22 cellular contexts compared by ENCODE assay signal in genomic region chr16:84105286-84105815, GRCh38. TPM values are rescaled to one million over a fixed set of nuclear protein-coding genes. Genes with fewer than 3 reads are reported as not detected.
A peak's percentile ranks its signal among the peaks of the same experiment; 100 is the strongest.
DNase-seq lines count a peak whose midpoint lies in the region; ATAC-seq and TF ChIP-seq lines count a peak whose summit lies in the region.
"Had no signal": no experiment of that assay in that cellular context is flagged by ENCODE, and none has a peak within 500 bp of the region (broad histone marks: within the 10 kb centered on the region; RNA-seq: fewer than 3 reads in every experiment).

No MANE protein-coding gene starts in this region.

- H3K36me3 Mint-ChIP-seq in activated CD4-positive, alpha-beta T cell treated with anti-CD3 and anti-CD28 coated beads for 36 hours (ENCODE audit: low read depth): peaks cover 28% of the 10 kb centered on the region
- H3K36me3 Mint-ChIP-seq in CD8-positive, alpha-beta memory T cell: peaks cover 0 to 60% (median 15%) of the 10 kb centered on the region in 3 donors
- H3K36me3 Mint-ChIP-seq in activated T-helper 1 cell treated with anti-CD3 and anti-CD28 coated beads, Interleukin-12 subunit alpha, Interleukin-12 subunit beta, Interleukin-2, Interleukin-4 antibody, amounts not matched to agents 30 ng/mL and 10 ng/mL and 1 ng/mL, durations not matched to agents 14 hours and 24 hours and 36 hours (ENCODE audit: low read depth): peaks cover 18% of the 10 kb centered on the region
- H3K36me3 Mint-ChIP-seq in nephron progenitor cell (ENCODE audit: low read depth): peaks cover 5% of the 10 kb centered on the region

- H3K27ac Mint-ChIP-seq in activated CD4-positive, alpha-beta T cell treated with anti-CD3 and anti-CD28 coated beads for 36 hours: peak overlapping the region; percentile 38
- peak overlapping the region in 7 of 8 donors; percentile 3 to 52 (median 38) for H3K27ac Mint-ChIP-seq in CD8-positive, alpha-beta memory T cell
- H3K27ac Mint-ChIP-seq in activated T-helper 1 cell treated with anti-CD3 and anti-CD28 coated beads, Interleukin-12 subunit alpha, Interleukin-12 subunit beta, Interleukin-2, Interleukin-4 antibody, amounts not matched to agents 30 ng/mL and 10 ng/mL and 1 ng/mL, durations not matched to agents 14 hours and 24 hours and 36 hours: peak overlapping the region; percentile 19
- peak overlapping the region; percentile 66 for H3K27ac Mint-ChIP-seq in nephron progenitor cell
- H3K27ac Mint-ChIP-seq: endodermal cell had no signal

- CTCF ChIA-PET in activated CD4-positive, alpha-beta T cell treated with anti-CD3 and anti-CD28 coated beads for 36 hours (lab: Charles Lee): interaction anchor here (0.5 to 2.2 kb wide), 6 partner anchors 10 to 70 kb away, joined by 3 to 8 read pairs (median 3); partner anchors contain the start of gene MBTPS1
- CTCF ChIA-PET in CD8-positive, alpha-beta memory T cell (lab: Charles Lee): interaction anchor here (3.4 kb wide), 1 partner anchor 11 kb away, joined by 11 read pairs; the partner anchor contains the start of gene MBTPS1

- no peak overlapping the region for H3K4me3 Mint-ChIP-seq in activated CD4-positive, alpha-beta T cell treated with anti-CD3 and anti-CD28 coated beads for 36 hours
- no peak overlapping the region for H3K4me3 Mint-ChIP-seq in CD8-positive, alpha-beta memory T cell
- H3K4me3 Mint-ChIP-seq in activated T-helper 1 cell treated with anti-CD3 and anti-CD28 coated beads, Interleukin-12 subunit alpha, Interleukin-12 subunit beta, Interleukin-2, Interleukin-4 antibody, amounts not matched to agents 30 ng/mL and 10 ng/mL and 1 ng/mL, durations not matched to agents 14 hours and 24 hours and 36 hours: no peak overlapping the region
- H3K4me3 Mint-ChIP-seq in nephron progenitor cell: no peak overlapping the region
- H3K4me3 Mint-ChIP-seq: endodermal cell had no signal

- no peak overlapping the region for H3K4me3 ChIP-seq in CD8-positive, alpha-beta memory T cell (ENCODE audit: low read length)
- H3K4me3 ChIP-seq: left lung, MG63, uterus had no signal

- H3K4me1 Mint-ChIP-seq in activated CD4-positive, alpha-beta T cell treated with anti-CD3 and anti-CD28 coated beads for 36 hours: peaks cover 51% of the 10 kb centered on the region
- peaks cover 53 to 81% (median 74%) of the 10 kb centered on the region in 3 donors for H3K4me1 Mint-ChIP-seq in CD8-positive, alpha-beta memory T cell
- H3K4me1 Mint-ChIP-seq in activated T-helper 1 cell treated with anti-CD3 and anti-CD28 coated beads, Interleukin-12 subunit alpha, Interleukin-12 subunit beta, Interleukin-2, Interleukin-4 antibody, amounts not matched to agents 30 ng/mL and 10 ng/mL and 1 ng/mL, durations not matched to agents 14 hours and 24 hours and 36 hours (ENCODE audit: low read depth): peaks cover 11% of the 10 kb centered on the region
- peaks cover 25% of the 10 kb centered on the region for H3K4me1 Mint-ChIP-seq in nephron progenitor cell
- H3K4me1 Mint-ChIP-seq: endodermal cell had no signal

- no peaks in the 10 kb centered on the region for H3K9me3 ChIP-seq in CD8-positive, alpha-beta memory T cell (ENCODE audit: low read length)
- H3K9me3 ChIP-seq: left lung, MG63, uterus had no signal

- H3K36me3 ChIP-seq in CD8-positive, alpha-beta memory T cell (ENCODE audit: insufficient read depth, low read length): peaks cover 11% of the 10 kb centered on the region
- H3K36me3 ChIP-seq: MG63, uterus had no signal

- POLR2A ChIA-PET in activated CD4-positive, alpha-beta T cell treated with anti-CD3 and anti-CD28 coated beads for 36 hours (lab: Charles Lee): no interaction called here
- POLR2A ChIA-PET in CD8-positive, alpha-beta memory T cell (lab: Charles Lee): no interaction called here

- ATAC-seq in activated CD4-positive, alpha-beta T cell treated with anti-CD3 and anti-CD28 coated beads for 36 hours: no peak
- no peak for ATAC-seq in GM18502 (IDR thresholded peaks at IDR 0.05; ENCODE audit: poor library complexity, unreplicated experiment)
- ATAC-seq in HG03045 (IDR thresholded peaks at IDR 0.05; ENCODE audit: unreplicated experiment): no peak
- ATAC-seq: left lung, Right ventricle myocardium inferior had no signal

- no peak for DNase-seq in activated CD4-positive, alpha-beta T cell treated with anti-CD3 and anti-CD28 coated beads for 36 hours
- DNase-seq in activated CD4-positive, alpha-beta T cell treated with anti-CD3 and anti-CD28 coated beads, Interleukin-2, amount 50 U/mL, for 48 hours: no peak
- DNase-seq in CD8-positive, alpha-beta memory T cell: no peak
- no peak for DNase-seq in activated T-helper 1 cell treated with anti-CD3 and anti-CD28 coated beads, Interleukin-12 subunit alpha, Interleukin-12 subunit beta, Interleukin-2, Interleukin-4 antibody, amounts not matched to agents 30 ng/mL and 10 ng/mL and 1 ng/mL, durations not matched to agents 14 hours and 24 hours and 36 hours (ENCODE audit: low spot score)
- DNase-seq in nephron progenitor cell: peak; percentile 18
- no peak for DNase-seq in SW480 (ENCODE audit: low spot score)
- DNase-seq: activated CD4-positive, alpha-beta T cell treated with anti-CD3 and anti-CD28 coated beads for 48 hours; activated naive CD4-positive, alpha-beta T cell treated with anti-CD3 and anti-CD28 coated beads, Interleukin-2, amount 50 U/mL, for 16 hours; AML-193; endodermal cell; IMR-90; left lung; MG63; NCI-H1436 treated with DMSO at 0.1 percent for 48 hours; NCI-H524; retina; stimulated activated CD4-positive, alpha-beta T cell treated with anti-CD3 and anti-CD28 coated beads, Interleukin-12 subunit alpha, Interleukin-12 subunit beta, amount 100 ng/mL, for 4 hours; uterus had no signal

- no peak overlapping the region for H3K27ac ChIP-seq in CD8-positive, alpha-beta memory T cell (ENCODE audit: low read depth, low read length)
- H3K27ac ChIP-seq: 22Rv1, left lung, uterus had no signal

- TF ChIP-seq CTCF in nephron progenitor cell (IDR thresholded peaks at IDR 0.05): no peak

- intact Hi-C loops in activated CD4-positive, alpha-beta T cell treated with anti-CD3 and anti-CD28 coated beads for 36 hours (cut with DNase I, micrococcal nuclease): no loop called here
- intact Hi-C loops in activated T-helper 1 cell treated with anti-CD3 and anti-CD28 coated beads, Interleukin-12 subunit alpha, Interleukin-12 subunit beta, Interleukin-2, Interleukin-4 antibody, amounts not matched to agents 30 ng/mL and 10 ng/mL and 1 ng/mL, durations not matched to agents 14 hours and 24 hours and 36 hours (cut with micrococcal nuclease): no loop called here

- peaks cover 9% of the 10 kb centered on the region for H3K4me1 ChIP-seq in CD8-positive, alpha-beta memory T cell (ENCODE audit: insufficient read depth, low read length)

- no peaks in the 10 kb centered on the region for H3K9me3 Mint-ChIP-seq in activated CD4-positive, alpha-beta T cell treated with anti-CD3 and anti-CD28 coated beads for 36 hours (ENCODE audit: low read depth)
- H3K9me3 Mint-ChIP-seq in CD8-positive, alpha-beta memory T cell: no peaks in the 10 kb centered on the region
- no peaks in the 10 kb centered on the region for H3K9me3 Mint-ChIP-seq in activated T-helper 1 cell treated with anti-CD3 and anti-CD28 coated beads, Interleukin-12 subunit alpha, Interleukin-12 subunit beta, Interleukin-2, Interleukin-4 antibody, amounts not matched to agents 30 ng/mL and 10 ng/mL and 1 ng/mL, durations not matched to agents 14 hours and 24 hours and 36 hours
- no peaks in the 10 kb centered on the region for H3K9me3 Mint-ChIP-seq in nephron progenitor cell
- H3K9me3 Mint-ChIP-seq: endodermal cell had no signal

- H3K27me3 Mint-ChIP-seq in activated CD4-positive, alpha-beta T cell treated with anti-CD3 and anti-CD28 coated beads for 36 hours: no peaks in the 10 kb centered on the region
- H3K27me3 Mint-ChIP-seq in CD8-positive, alpha-beta memory T cell: no peaks in the 10 kb centered on the region
- H3K27me3 Mint-ChIP-seq in activated T-helper 1 cell treated with anti-CD3 and anti-CD28 coated beads, Interleukin-12 subunit alpha, Interleukin-12 subunit beta, Interleukin-2, Interleukin-4 antibody, amounts not matched to agents 30 ng/mL and 10 ng/mL and 1 ng/mL, durations not matched to agents 14 hours and 24 hours and 36 hours (ENCODE audit: insufficient read depth): no peaks in the 10 kb centered on the region
- no peaks in the 10 kb centered on the region for H3K27me3 Mint-ChIP-seq in nephron progenitor cell (ENCODE audit: low read depth, poor library complexity)

- H3K27me3 ChIP-seq in CD8-positive, alpha-beta memory T cell (ENCODE audit: insufficient read depth, low read length, poor library complexity, severe bottlenecking): no peaks in the 10 kb centered on the region
- H3K27me3 ChIP-seq: left lung, MG63, uterus had no signal

RNA-seq across cellular contexts. Expression of gene MBTPS1, which starts 11.4 kb away (rescaled TPM):
- total RNA-seq in activated CD4-positive, alpha-beta T cell treated with anti-CD3 and anti-CD28 coated beads for 36 hours: 10 to 100 TPM; 32.0 to 32.2 TPM
- total RNA-seq in CD8-positive, alpha-beta memory T cell: 10 to 100 TPM; 38.3 to 45.0 TPM
- 64.7 TPM for polyA plus RNA-seq in CD8-positive, alpha-beta memory T cell
- 54.5 and 60.0 TPM in 2 replicates for total RNA-seq in activated T-helper 1 cell treated with anti-CD3 and anti-CD28 coated beads, Interleukin-12 subunit alpha, Interleukin-12 subunit beta, Interleukin-2, Interleukin-4 antibody, amounts not matched to agents 30 ng/mL and 10 ng/mL and 1 ng/mL, durations not matched to agents 14 hours and 24 hours and 36 hours

RNA-seq across cellular contexts. Expression of gene HSDL1, which starts 39.6 kb away (rescaled TPM):
- 10 to 100 TPM in 1 of 2 experiments, 1 to 10 TPM in 1; 7.4 to 11.4 TPM for total RNA-seq in activated CD4-positive, alpha-beta T cell treated with anti-CD3 and anti-CD28 coated beads for 36 hours
- total RNA-seq in CD8-positive, alpha-beta memory T cell: 10 to 100 TPM; 13.5 to 15.2 TPM
- 7.0 TPM for polyA plus RNA-seq in CD8-positive, alpha-beta memory T cell
- total RNA-seq in activated T-helper 1 cell treated with anti-CD3 and anti-CD28 coated beads, Interleukin-12 subunit alpha, Interleukin-12 subunit beta, Interleukin-2, Interleukin-4 antibody, amounts not matched to agents 30 ng/mL and 10 ng/mL and 1 ng/mL, durations not matched to agents 14 hours and 24 hours and 36 hours: 19.2 and 23.1 TPM in 2 replicates

RNA-seq across cellular contexts. Expression of gene DNAAF1, which starts 39.8 kb away (rescaled TPM):
- under 1 TPM in 1 of 2 experiments, not detected in 1; 0.39 TPM for total RNA-seq in activated CD4-positive, alpha-beta T cell treated with anti-CD3 and anti-CD28 coated beads for 36 hours
- under 1 TPM in 1 of 2 experiments, not detected in 1; 0.31 TPM for total RNA-seq in CD8-positive, alpha-beta memory T cell
- 1.5 TPM for polyA plus RNA-seq in CD8-positive, alpha-beta memory T cell
- total RNA-seq in activated T-helper 1 cell treated with anti-CD3 and anti-CD28 coated beads, Interleukin-12 subunit alpha, Interleukin-12 subunit beta, Interleukin-2, Interleukin-4 antibody, amounts not matched to agents 30 ng/mL and 10 ng/mL and 1 ng/mL, durations not matched to agents 14 hours and 24 hours and 36 hours: not detected in 2 replicates
- total RNA-seq: IMR-90, Right ventricle myocardium inferior had no signal
